In genomic region chr12:92146497-92146828, GRCh38 we compare ENCODE assay signal across 8 cellular contexts. TPM values are rescaled to one million over a fixed set of nuclear protein-coding genes. Genes with fewer than 3 reads are reported as not detected.
DNase-seq lines count a peak whose midpoint lies in the region; ATAC-seq and TF ChIP-seq lines count a peak whose summit lies in the region.

No MANE protein-coding gene starts in this region.

- H3K27ac ChIP-seq in endodermal cell (ENCODE audit: low read depth, low read length): peak overlapping the region; percentile 89
- H3K27ac ChIP-seq in ovary: peak overlapping the region; percentile 78 to 92

- peaks cover 31% of the 10 kb centered on the region for H3K4me1 Mint-ChIP-seq in endodermal cell

- H3K9ac ChIP-seq in endodermal cell (ENCODE audit: extremely low read depth, low read length, poor library complexity, severe bottlenecking): peak overlapping the region; percentile 50

- H3K36me3 ChIP-seq in endodermal cell (ENCODE audit: control insufficient read depth, insufficient read depth, low read length) (peaks cover 24% of the 10 kb centered on the region), ovary (no peaks in the 10 kb centered on the region)

- no peak for TF ChIP-seq POLR2A in ovary (IDR thresholded peaks at IDR 0.05)

- peak overlapping the region; percentile 96 for H3K27ac Mint-ChIP-seq in endodermal cell

- peak overlapping the region; percentile 92 for H3K4me3 Mint-ChIP-seq in endodermal cell

- H3K36me3 Mint-ChIP-seq in endodermal cell (ENCODE audit: low read depth): peaks cover 19% of the 10 kb centered on the region

- 4 to 10% methylated on average over 2 to 10 of the region's 10 CpGs for WGBS in endodermal cell (ENCODE audit: insufficient coverage in 1 of 2, insufficient read length in 1 of 2), 2 experiments
- WGBS in ovary, 3 donors: 0 to 1% (median 1%) methylated on average over 10 of the region's 10 CpGs

- no peak for ATAC-seq in GM19324 (IDR thresholded peaks at IDR 0.05; ENCODE audit: low FRiP score, unreplicated experiment)
- ATAC-seq in HG02973 (IDR thresholded peaks at IDR 0.05; ENCODE audit: unreplicated experiment): no peak

- no peaks in the 10 kb centered on the region for H3K9me3 Mint-ChIP-seq in endodermal cell

- no peaks in the 10 kb centered on the region for H3K27me3 Mint-ChIP-seq in endodermal cell (ENCODE audit: insufficient read depth)

- H3K27me3 ChIP-seq in endodermal cell (ENCODE audit: control insufficient read depth, insufficient read depth, low read length, poor library complexity, severe bottlenecking) (no peaks in the 10 kb centered on the region), ovary (no peaks in the 10 kb centered on the region)

- intact Hi-C loops in ovary (cut with DNase I): loop anchor here in 3 of 4 donors (5.0 to 10.0 kb wide), 5 partner anchors 98 to 426 kb away; no protein-coding TSS in a partner anchor

- TF ChIP-seq CTCF in endodermal cell (conservative IDR thresholded peaks at IDR 0.05) (no peak), ovary (IDR thresholded peaks at IDR 0.05) (no peak)

- H3K4me3 ChIP-seq in endodermal cell (ENCODE audit: low read length): peak overlapping the region; percentile 85
- peak overlapping the region; percentile 92 for H3K4me3 ChIP-seq in ovary

- H3K4me1 ChIP-seq in endodermal cell (ENCODE audit: control insufficient read depth, insufficient read depth, low read length): peaks cover 4% of the 10 kb centered on the region
- H3K4me1 ChIP-seq in ovary (ENCODE audit: insufficient read depth): no peaks in the 10 kb centered on the region

- H3K9me3 ChIP-seq in endodermal cell (ENCODE audit: control insufficient read depth, low read length) (no peaks in the 10 kb centered on the region), ovary (no peaks in the 10 kb centered on the region)

- TF ChIP-seq EP300 in ovary (IDR thresholded peaks at IDR 0.05): no peak

- DNase-seq in DMS53 treated with DMSO at 0.1 percent for 48 hours (lab: John Stamatoyannopoulos, UW; ENCODE audit: unreplicated experiment) (peak; percentile 68), NOMO-1 treated with dmso at 0.1 percent for 144 hours (lab: John Stamatoyannopoulos, UW; ENCODE audit: unreplicated experiment) (peak; percentile 66), endodermal cell (no peak), ovary (no peak), middle frontal gyrus (ENCODE audit: extremely low spot score, low spot score) (no peak), NCI-H2107 (lab: John Stamatoyannopoulos, UW) (no peak)

RNA-seq across cellular contexts. Expression of gene BTG1, which starts 0.8 kb away (rescaled TPM):
- total RNA-seq in endodermal cell: 10 to 100 TPM; 30.4 to 34.1 TPM
- 81.7 TPM for polyA plus RNA-seq in endodermal cell (2013, experiment 1 of 2)
- 69.9 TPM for polyA plus RNA-seq in endodermal cell (2013, experiment 2 of 2)
- total RNA-seq in ovary: 100 to 1,000 TPM in 2 of 7 donors, 10 to 100 TPM in 5; 63.6 to 145 (median 86.1) TPM
- 10 to 100 TPM; 55.8 to 94.2 TPM for polyA plus RNA-seq in ovary

Comparison
In these comparisons a context has a peak if more than half of its experiments do, and no peak if none do; other contexts are left out.
1. DNase-seq: peak in DMS53 treated with DMSO at 0.1 percent for 48 hours (single experiment) and NOMO-1 treated with dmso at 0.1 percent for 144 hours (single experiment); none in endodermal cell (single experiment), ovary (0 of 5), middle frontal gyrus (single experiment) and NCI-H2107 (single experiment).